Comparison of ENCODE assay signal across 8 cellular contexts in the genomic region with DNA sequence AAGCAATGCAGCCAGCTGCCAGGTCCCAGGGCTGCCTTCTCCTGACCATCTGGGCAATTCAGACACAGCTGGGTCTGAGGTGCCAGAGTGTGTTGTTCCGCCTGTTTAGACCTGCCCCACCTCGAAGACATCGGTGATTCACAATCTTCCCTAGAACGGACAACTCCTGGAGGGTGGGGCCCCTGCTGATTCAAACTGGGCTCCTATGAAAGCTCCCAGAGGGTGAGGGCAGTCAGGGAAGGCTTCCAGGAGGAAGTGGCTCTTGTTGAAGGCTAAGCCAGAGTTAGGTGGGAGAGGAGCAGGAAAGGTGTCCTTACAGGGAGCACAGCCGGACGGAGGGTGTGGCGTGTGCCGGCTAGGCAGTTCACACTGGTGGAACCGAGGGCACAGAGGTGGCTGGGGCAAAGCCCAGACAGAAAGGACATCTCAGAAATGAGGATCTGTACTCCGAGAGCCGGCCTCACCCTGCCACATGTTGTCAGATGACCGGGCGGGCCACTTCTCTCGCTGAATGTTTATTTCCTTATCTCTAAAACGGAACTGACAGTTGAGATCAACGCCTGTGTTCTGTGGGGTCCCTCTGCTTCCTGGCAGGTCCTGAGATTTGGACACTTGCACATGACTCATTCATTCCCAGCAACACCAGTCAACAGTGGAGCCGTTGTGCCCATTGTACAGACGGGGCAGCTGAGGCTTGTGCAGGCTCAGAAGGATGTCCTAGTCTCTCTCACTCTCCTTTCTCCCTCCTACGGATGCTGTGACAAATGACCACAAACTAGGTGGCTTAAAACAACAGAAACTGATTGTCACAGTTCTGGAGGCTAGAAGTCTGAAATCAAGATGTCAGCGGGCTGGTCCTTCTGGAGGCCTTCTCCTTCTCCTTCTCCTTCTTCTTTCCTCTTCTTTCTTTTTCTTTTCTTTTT. TPM values are rescaled to one million over a fixed set of nuclear protein-coding genes. Genes with fewer than 3 reads are reported as not detected.
A peak's percentile ranks its signal among the peaks of the same experiment; 100 is the strongest.
DNase-seq lines count a peak whose midpoint lies in the region; ATAC-seq and TF ChIP-seq lines count a peak whose summit lies in the region.

No MANE protein-coding gene starts in this region.

- no TSS peak for BruUV-seq in PC-9 (replicated peaks; lab: Mats Ljungman, UMichigan)

- peaks cover 5% of the 10 kb centered on the region for H3K27me3 Mint-ChIP-seq in activated CD4-positive, alpha-beta T cell treated with anti-CD3 and anti-CD28 coated beads, Interleukin-2, amount 10 ng/mL, durations not matched to agents 7 days and 5 days
- H3K27me3 Mint-ChIP-seq in stimulated activated naive CD8-positive, alpha-beta T cell treated with anti-CD3 and anti-CD28 coated beads, Interleukin-15, amount 100 ng/mL, for 72 hours, result no peaks in the 10 kb centered on the region

- no peaks in the 10 kb centered on the region for H3K79me2 ChIP-seq in PC-9 (ENCODE audit: low read depth)

- H3K27me3 ChIP-seq in PC-9 (ENCODE audit: insufficient read depth, low read depth) (no peaks in the 10 kb centered on the region), SJCRH30 (peaks cover 6% of the 10 kb centered on the region; the same call in 1 of the 2 replicates)

- CTCF ChIA-PET in activated CD4-positive, alpha-beta T cell treated with anti-CD3 and anti-CD28 coated beads, Interleukin-2, amount 10 ng/mL, durations not matched to agents 7 days and 5 days (lab: Charles Lee), result interaction anchor here (1.0 kb wide), 1 partner anchor 12 kb away, joined by 3 read pairs; no protein-coding TSS in a partner anchor
- CTCF ChIA-PET in PC-9 (lab: Charles Lee), result interaction anchor here (0.5 kb wide), 1 partner anchor 37 kb away, joined by 3 read pairs; no protein-coding TSS in a partner anchor

- DNase-seq in activated CD4-positive, alpha-beta T cell treated with anti-CD3 and anti-CD28 coated beads, Interleukin-2, amount 10 ng/mL, durations not matched to agents 7 days and 5 days, result no peak
- no peak for DNase-seq in activated CD4-positive, alpha-beta T cell treated with anti-CD3 and anti-CD28 coated beads, Interleukin-2, amount 50 U/mL, for 1 hour
- DNase-seq in PC-9 (peak; percentile 54 to 70), Right ventricle myocardium superior (peak; percentile 83), G401 (ENCODE audit: low spot score) (no peak), SJCRH30 (no peak), HCEC 1CT (no peak)
- no peak for DNase-seq in stimulated activated naive CD8-positive, alpha-beta T cell treated with anti-CD3 and anti-CD28 coated beads, Interleukin-15, amount 100 ng/mL, for 72 hours

- intact Hi-C loops in PC-9 (cut with micrococcal nuclease; ENCODE audit: unreplicated experiment), result loop anchor here (2.0 kb wide), 1 partner anchor 61 kb away; no protein-coding TSS in a partner anchor
- intact Hi-C loops in Right ventricle myocardium superior (cut with DNase I), result no loop called here

- no peaks in the 10 kb centered on the region for H4K20me1 ChIP-seq in PC-9 (ENCODE audit: insufficient read depth)

- no peak overlapping the region for H3K4me3 ChIP-seq in PC-9
- H3K4me3 ChIP-seq in SJCRH30, result no peak overlapping the region

- H3K4me1 ChIP-seq in PC-9 (replicated peaks; ENCODE audit: insufficient read depth) (peaks cover 84% of the 10 kb centered on the region), SJCRH30 (peaks cover 8% of the 10 kb centered on the region)

- H3K9me3 ChIP-seq in PC-9 (ENCODE audit: insufficient read depth, low read depth) (no peaks in the 10 kb centered on the region), SJCRH30 (replicated peaks) (no peaks in the 10 kb centered on the region)

- H3K4me3 Mint-ChIP-seq in activated CD4-positive, alpha-beta T cell treated with anti-CD3 and anti-CD28 coated beads, Interleukin-2, amount 10 ng/mL, durations not matched to agents 7 days and 5 days, result no peak overlapping the region
- no peak overlapping the region for H3K4me3 Mint-ChIP-seq in stimulated activated naive CD8-positive, alpha-beta T cell treated with anti-CD3 and anti-CD28 coated beads, Interleukin-15, amount 100 ng/mL, for 72 hours

- H3K36me3 ChIP-seq in PC-9 (ENCODE audit: low read depth) (no peaks in the 10 kb centered on the region), SJCRH30 (no peaks in the 10 kb centered on the region)

- H2AFZ ChIP-seq in PC-9, result no peak overlapping the region

- peaks cover 72% of the 10 kb centered on the region for H3F3A ChIP-seq in PC-9 (ENCODE audit: insufficient read depth, low read depth)

- POLR2A ChIA-PET in activated CD4-positive, alpha-beta T cell treated with anti-CD3 and anti-CD28 coated beads, Interleukin-2, amount 10 ng/mL, durations not matched to agents 7 days and 5 days (lab: Charles Lee), result no interaction called here
- POLR2A ChIA-PET in PC-9 (lab: Charles Lee; ENCODE audit: unreplicated experiment), result interaction anchor here (0.6 kb wide), 1 partner anchor 16 kb away, joined by 9 read pairs; no protein-coding TSS in a partner anchor

- peak overlapping the region; percentile 28 for H3K27ac Mint-ChIP-seq in activated CD4-positive, alpha-beta T cell treated with anti-CD3 and anti-CD28 coated beads, Interleukin-2, amount 10 ng/mL, durations not matched to agents 7 days and 5 days
- H3K27ac Mint-ChIP-seq in stimulated activated naive CD8-positive, alpha-beta T cell treated with anti-CD3 and anti-CD28 coated beads, Interleukin-15, amount 100 ng/mL, for 72 hours, result no peak overlapping the region

- H3K4me1 Mint-ChIP-seq in activated CD4-positive, alpha-beta T cell treated with anti-CD3 and anti-CD28 coated beads, Interleukin-2, amount 10 ng/mL, durations not matched to agents 7 days and 5 days, result peaks cover 48% of the 10 kb centered on the region
- peaks cover 67% of the 10 kb centered on the region for H3K4me1 Mint-ChIP-seq in stimulated activated naive CD8-positive, alpha-beta T cell treated with anti-CD3 and anti-CD28 coated beads, Interleukin-15, amount 100 ng/mL, for 72 hours

- peaks cover 3% of the 10 kb centered on the region for H3K9me3 Mint-ChIP-seq in activated CD4-positive, alpha-beta T cell treated with anti-CD3 and anti-CD28 coated beads, Interleukin-2, amount 10 ng/mL, durations not matched to agents 7 days and 5 days
- H3K9me3 Mint-ChIP-seq in stimulated activated naive CD8-positive, alpha-beta T cell treated with anti-CD3 and anti-CD28 coated beads, Interleukin-15, amount 100 ng/mL, for 72 hours, result no peaks in the 10 kb centered on the region

- H3K9me2 ChIP-seq in PC-9 (ENCODE audit: insufficient read depth), result no peaks in the 10 kb centered on the region

- no peak for TF ChIP-seq CTCF in PC-9 (conservative IDR thresholded peaks at IDR 0.05)

- peak overlapping the region; percentile 47 for H3K4me2 ChIP-seq in PC-9

- no peaks in the 10 kb centered on the region for H3K36me3 Mint-ChIP-seq in activated CD4-positive, alpha-beta T cell treated with anti-CD3 and anti-CD28 coated beads, Interleukin-2, amount 10 ng/mL, durations not matched to agents 7 days and 5 days (ENCODE audit: low read depth)

- in situ Hi-C loops in G401 (cut with HindIII; ENCODE audit: low sequenced_read_pairs), result no loop called here

- peak; percentile 75 for ATAC-seq in Right ventricle myocardium superior (ENCODE audit: poor library complexity)
- peak; percentile 61 for ATAC-seq in stimulated activated naive CD8-positive, alpha-beta T cell treated with anti-CD3 and anti-CD28 coated beads, Interleukin-15, amount 100 ng/mL, for 72 hours

- H3K27ac ChIP-seq in PC-9, result peak overlapping the region; percentile 94
- no peak overlapping the region for H3K27ac ChIP-seq in SJCRH30

RNA-seq across cellular contexts. Expression of a gene that starts 26.9 kb away (rescaled TPM):
- 100 to 1,000 TPM; 133 to 141 TPM for total RNA-seq in activated CD4-positive, alpha-beta T cell treated with anti-CD3 and anti-CD28 coated beads, Interleukin-2, amount 10 ng/mL, durations not matched to agents 7 days and 5 days
- total RNA-seq in PC-9 (2021) (232 and 244 TPM in 2 replicates), Right ventricle myocardium superior (74.3 TPM)
- 43.3 and 50.5 TPM in 2 replicates for total RNA-seq in G401 (2014; rRNA removed; shearing (Covaris generic))
- total RNA-seq in SJCRH30 (2014; rRNA removed; shearing (Covaris generic)), result 48.9 and 49.8 TPM in 2 replicates

RNA-seq across cellular contexts. Expression of a gene that starts 54.6 kb away (rescaled TPM):
- total RNA-seq in activated CD4-positive, alpha-beta T cell treated with anti-CD3 and anti-CD28 coated beads, Interleukin-2, amount 10 ng/mL, durations not matched to agents 7 days and 5 days, result 10 to 100 TPM; 21.7 to 23.4 TPM
- total RNA-seq in PC-9 (2021) (12.6 and 17.0 TPM in 2 replicates), Right ventricle myocardium superior (28.3 TPM)
- 18.2 and 28.1 TPM in 2 replicates for total RNA-seq in G401 (2014; rRNA removed; shearing (Covaris generic))
- total RNA-seq in SJCRH30 (2014; rRNA removed; shearing (Covaris generic)), result 11.7 and 12.0 TPM in 2 replicates

Comparison
In these comparisons a context has a peak if more than half of its experiments do, and no peak if none do; other contexts are left out.
1. DNase-seq: peak in PC-9 (2 of 2) and Right ventricle myocardium superior (single experiment); none in activated CD4-positive, alpha-beta T cell treated with anti-CD3 and anti-CD28 coated beads, Interleukin-2, amount 10 ng/mL, durations not matched to agents 7 days and 5 days (single experiment), activated CD4-positive, alpha-beta T cell treated with anti-CD3 and anti-CD28 coated beads, Interleukin-2, amount 50 U/mL, for 1 hour (single experiment), stimulated activated naive CD8-positive, alpha-beta T cell treated with anti-CD3 and anti-CD28 coated beads, Interleukin-15, amount 100 ng/mL, for 72 hours (0 of 2), G401 (single experiment), SJCRH30 (0 of 2) and HCEC 1CT (single experiment).